In genomic region chr3:111735271-111735758, GRCh38 we compare ENCODE assay signal across 1 cellular context.
TF ChIP-seq lines count a peak whose summit lies in the region.

No MANE protein-coding gene starts in this region.

TF ChIP-seq in HEK293, 187 proteins besides CTCF, POLR2A, EP300 and RAD21 (continued from another document and continues in another):
- TF ChIP-seq RBAK (tag by site-specific recombination; IDR thresholded peaks at IDR 0.05), result no peak
- 0 out of 2 replicates have a peak, but pooled peaks have one; percentile 46 for TF ChIP-seq PRDM1 (tag by site-specific recombination; IDR thresholded peaks at IDR 0.05)
- TF ChIP-seq TRIM28 (IDR thresholded peaks at IDR 0.05; ENCODE audit: borderline replicate concordance, low read length), result peak; percentile 88
- TF ChIP-seq ZNF211 (tag by site-specific recombination; IDR thresholded peaks at IDR 0.05; ENCODE audit: low read depth), result no peak
- no peak for TF ChIP-seq ZNF624 (tag by site-specific recombination; IDR thresholded peaks at IDR 0.05)
- peak; percentile 86 for TF ChIP-seq ZNF366 (tag by site-specific recombination; conservative IDR thresholded peaks at IDR 0.05)
- peak; percentile 71 for TF ChIP-seq OSR2 (tag by site-specific recombination; IDR thresholded peaks at IDR 0.05)
- peak; percentile 92 for TF ChIP-seq TCF7L2 (IDR thresholded peaks at IDR 0.05; ENCODE audit: borderline replicate concordance, low read depth, low read length)
- no peak for TF ChIP-seq ZNF654 (tag by site-specific recombination; IDR thresholded peaks at IDR 0.05; ENCODE audit: low read depth)
- TF ChIP-seq ZSCAN23 (tag by site-specific recombination; IDR thresholded peaks at IDR 0.05), result peak; percentile 92
- peak; percentile 96 for TF ChIP-seq ZNF629 (tag by site-specific recombination; IDR thresholded peaks at IDR 0.05)
- TF ChIP-seq ZNF146 (tag by site-specific recombination; IDR thresholded peaks at IDR 0.05), result 0 out of 2 replicates have a peak, but pooled peaks have one; percentile 29
- peak; percentile 86 for TF ChIP-seq HIC1 (tag by site-specific recombination; IDR thresholded peaks at IDR 0.05)
- peak; percentile 24; the same call in 1 of the 2 replicates for TF ChIP-seq ZBTB17 (tag by site-specific recombination; IDR thresholded peaks at IDR 0.05)
- TF ChIP-seq, protein P1, sequence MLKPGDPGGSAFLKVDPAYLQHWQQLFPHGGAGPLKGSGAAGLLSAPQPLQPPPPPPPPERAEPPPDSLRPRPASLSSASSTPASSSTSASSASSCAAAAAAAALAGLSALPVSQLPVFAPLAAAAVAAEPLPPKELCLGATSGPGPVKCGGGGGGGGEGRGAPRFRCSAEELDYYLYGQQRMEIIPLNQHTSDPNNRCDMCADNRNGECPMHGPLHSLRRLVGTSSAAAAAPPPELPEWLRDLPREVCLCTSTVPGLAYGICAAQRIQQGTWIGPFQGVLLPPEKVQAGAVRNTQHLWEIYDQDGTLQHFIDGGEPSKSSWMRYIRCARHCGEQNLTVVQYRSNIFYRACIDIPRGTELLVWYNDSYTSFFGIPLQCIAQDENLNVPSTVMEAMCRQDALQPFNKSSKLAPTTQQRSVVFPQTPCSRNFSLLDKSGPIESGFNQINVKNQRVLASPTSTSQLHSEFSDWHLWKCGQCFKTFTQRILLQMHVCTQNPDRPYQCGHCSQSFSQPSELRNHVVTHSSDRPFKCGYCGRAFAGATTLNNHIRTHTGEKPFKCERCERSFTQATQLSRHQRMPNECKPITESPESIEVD (tag by site-specific recombination; IDR thresholded peaks at IDR 0.05), result peak; percentile 44; the same call in 1 of the 2 replicates
- TF ChIP-seq ZNF398 (tag by site-specific recombination; IDR thresholded peaks at IDR 0.05), result peak; percentile 50; the same call in 1 of the 2 replicates
- TF ChIP-seq SP7 (tag by site-specific recombination; IDR thresholded peaks at IDR 0.05), result peak; percentile 78
- 0 out of 2 replicates have a peak, but pooled peaks have one; percentile 26 for TF ChIP-seq ZNF324 (tag by site-specific recombination; IDR thresholded peaks at IDR 0.05)
- no peak for TF ChIP-seq ELK4 (IDR thresholded peaks at IDR 0.05; ENCODE audit: borderline replicate concordance, low read depth, low read length)
- peak; percentile 89 for TF ChIP-seq KLF10 (tag by site-specific recombination; IDR thresholded peaks at IDR 0.05)
- peak; percentile 57; the same call in 1 of the 2 replicates for TF ChIP-seq KLF16 (tag by site-specific recombination; IDR thresholded peaks at IDR 0.05)
- TF ChIP-seq BCL6B (tag by site-specific recombination; IDR thresholded peaks at IDR 0.05), result peak; percentile 45; the same call in 1 of the 2 replicates
- TF ChIP-seq ZFP37 (tag by site-specific recombination; IDR thresholded peaks at IDR 0.05), result peak; percentile 88
- TF ChIP-seq ZNF600 (tag by site-specific recombination; IDR thresholded peaks at IDR 0.05), result peak; percentile 45; the same call in 1 of the 2 replicates
- TF ChIP-seq, protein P2, sequence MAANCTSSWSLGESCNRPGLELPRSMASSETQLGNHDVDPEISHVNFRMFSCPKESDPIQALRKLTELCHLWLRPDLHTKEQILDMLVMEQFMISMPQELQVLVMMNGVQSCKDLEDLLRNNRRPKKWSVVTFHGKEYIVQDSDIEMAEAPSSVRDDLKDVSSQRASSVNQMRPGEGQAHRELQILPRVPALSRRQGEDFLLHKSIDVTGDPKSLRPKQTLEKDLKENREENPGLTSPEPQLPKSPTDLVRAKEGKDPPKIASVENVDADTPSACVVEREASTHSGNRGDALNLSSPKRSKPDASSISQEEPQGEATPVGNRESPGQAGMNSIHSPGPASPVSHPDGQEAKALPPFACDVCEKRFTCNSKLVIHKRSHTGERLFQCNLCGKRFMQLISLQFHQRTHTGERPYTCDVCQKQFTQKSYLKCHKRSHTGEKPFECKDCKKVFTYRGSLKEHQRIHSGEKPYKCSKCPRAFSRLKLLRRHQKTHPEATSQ (tag by site-specific recombination; IDR thresholded peaks at IDR 0.05), result 0 out of 2 replicates have a peak, but pooled peaks have one; percentile 27
- TF ChIP-seq ZEB2 (tag by site-specific recombination; IDR thresholded peaks at IDR 0.05), result peak; percentile 97
- TF ChIP-seq ZNF394 (tag by site-specific recombination; IDR thresholded peaks at IDR 0.05; ENCODE audit: borderline replicate concordance), result peak; percentile 44
- peak; percentile 77 for TF ChIP-seq ZBTB21 (tag by site-specific recombination; IDR thresholded peaks at IDR 0.05)
- TF ChIP-seq, protein P3, sequence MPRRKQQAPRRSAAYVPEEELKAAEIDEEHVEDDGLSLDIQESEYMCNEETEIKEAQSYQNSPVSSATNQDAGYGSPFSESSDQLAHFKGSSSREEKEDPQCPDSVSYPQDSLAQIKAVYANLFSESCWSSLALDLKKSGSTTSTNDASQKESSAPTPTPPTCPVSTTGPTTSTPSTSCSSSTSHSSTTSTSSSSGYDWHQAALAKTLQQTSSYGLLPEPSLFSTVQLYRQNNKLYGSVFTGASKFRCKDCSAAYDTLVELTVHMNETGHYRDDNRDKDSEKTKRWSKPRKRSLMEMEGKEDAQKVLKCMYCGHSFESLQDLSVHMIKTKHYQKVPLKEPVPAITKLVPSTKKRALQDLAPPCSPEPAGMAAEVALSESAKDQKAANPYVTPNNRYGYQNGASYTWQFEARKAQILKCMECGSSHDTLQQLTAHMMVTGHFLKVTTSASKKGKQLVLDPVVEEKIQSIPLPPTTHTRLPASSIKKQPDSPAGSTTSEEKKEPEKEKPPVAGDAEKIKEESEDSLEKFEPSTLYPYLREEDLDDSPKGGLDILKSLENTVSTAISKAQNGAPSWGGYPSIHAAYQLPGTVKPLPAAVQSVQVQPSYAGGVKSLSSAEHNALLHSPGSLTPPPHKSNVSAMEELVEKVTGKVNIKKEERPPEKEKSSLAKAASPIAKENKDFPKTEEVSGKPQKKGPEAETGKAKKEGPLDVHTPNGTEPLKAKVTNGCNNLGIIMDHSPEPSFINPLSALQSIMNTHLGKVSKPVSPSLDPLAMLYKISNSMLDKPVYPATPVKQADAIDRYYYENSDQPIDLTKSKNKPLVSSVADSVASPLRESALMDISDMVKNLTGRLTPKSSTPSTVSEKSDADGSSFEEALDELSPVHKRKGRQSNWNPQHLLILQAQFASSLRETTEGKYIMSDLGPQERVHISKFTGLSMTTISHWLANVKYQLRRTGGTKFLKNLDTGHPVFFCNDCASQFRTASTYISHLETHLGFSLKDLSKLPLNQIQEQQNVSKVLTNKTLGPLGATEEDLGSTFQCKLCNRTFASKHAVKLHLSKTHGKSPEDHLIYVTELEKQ (tag by site-specific recombination; IDR thresholded peaks at IDR 0.05; ENCODE audit: borderline replicate concordance), result peak; percentile 60; the same call in 1 of the 2 replicates
- TF ChIP-seq, protein P4, sequence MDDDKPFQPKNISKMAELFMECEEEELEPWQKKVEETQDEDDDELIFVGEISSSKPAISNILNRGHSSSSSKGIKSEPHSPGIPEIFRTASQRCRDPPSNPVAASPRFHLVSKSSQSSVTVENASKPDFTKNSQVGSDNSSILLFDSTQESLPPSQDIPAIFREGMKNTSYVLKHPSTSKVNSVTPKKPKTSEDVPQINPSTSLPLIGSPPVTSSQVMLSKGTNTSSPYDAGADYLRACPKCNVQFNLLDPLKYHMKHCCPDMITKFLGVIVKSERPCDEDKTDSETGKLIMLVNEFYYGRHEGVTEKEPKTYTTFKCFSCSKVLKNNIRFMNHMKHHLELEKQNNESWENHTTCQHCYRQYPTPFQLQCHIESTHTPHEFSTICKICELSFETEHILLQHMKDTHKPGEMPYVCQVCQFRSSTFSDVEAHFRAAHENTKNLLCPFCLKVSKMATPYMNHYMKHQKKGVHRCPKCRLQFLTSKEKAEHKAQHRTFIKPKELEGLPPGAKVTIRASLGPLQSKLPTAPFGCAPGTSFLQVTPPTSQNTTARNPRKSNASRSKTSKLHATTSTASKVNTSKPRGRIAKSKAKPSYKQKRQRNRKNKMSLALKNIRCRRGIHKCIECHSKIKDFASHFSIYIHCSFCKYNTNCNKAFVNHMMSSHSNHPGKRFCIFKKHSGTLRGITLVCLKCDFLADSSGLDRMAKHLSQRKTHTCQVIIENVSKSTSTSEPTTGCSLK (tag by site-specific recombination; IDR thresholded peaks at IDR 0.05), result no peak
- TF ChIP-seq BCL11A (tag by site-specific recombination; IDR thresholded peaks at IDR 0.05; ENCODE audit: low read depth), result peak; percentile 50; the same call in 1 of the 2 replicates
- peak; percentile 62 for TF ChIP-seq SP3 (tag by site-specific recombination; IDR thresholded peaks at IDR 0.05)
- TF ChIP-seq KLF8 (tag by site-specific recombination; IDR thresholded peaks at IDR 0.05), result peak; percentile 91
- peak; percentile 78 for TF ChIP-seq ZNF692 (tag by site-specific recombination; IDR thresholded peaks at IDR 0.05)
- TF ChIP-seq ZNF76 (tag by site-specific recombination; IDR thresholded peaks at IDR 0.05; ENCODE audit: borderline replicate concordance, low read depth), result no peak
- TF ChIP-seq SP2 (tag by site-specific recombination; IDR thresholded peaks at IDR 0.05), result peak; percentile 6; the same call in 1 of the 2 replicates
- TF ChIP-seq GLIS1 (tag by site-specific recombination; IDR thresholded peaks at IDR 0.05), result peak; percentile 58
- peak; percentile 86 for TF ChIP-seq ZXDB (tag by site-specific recombination; IDR thresholded peaks at IDR 0.05)
- TF ChIP-seq, protein P5, sequence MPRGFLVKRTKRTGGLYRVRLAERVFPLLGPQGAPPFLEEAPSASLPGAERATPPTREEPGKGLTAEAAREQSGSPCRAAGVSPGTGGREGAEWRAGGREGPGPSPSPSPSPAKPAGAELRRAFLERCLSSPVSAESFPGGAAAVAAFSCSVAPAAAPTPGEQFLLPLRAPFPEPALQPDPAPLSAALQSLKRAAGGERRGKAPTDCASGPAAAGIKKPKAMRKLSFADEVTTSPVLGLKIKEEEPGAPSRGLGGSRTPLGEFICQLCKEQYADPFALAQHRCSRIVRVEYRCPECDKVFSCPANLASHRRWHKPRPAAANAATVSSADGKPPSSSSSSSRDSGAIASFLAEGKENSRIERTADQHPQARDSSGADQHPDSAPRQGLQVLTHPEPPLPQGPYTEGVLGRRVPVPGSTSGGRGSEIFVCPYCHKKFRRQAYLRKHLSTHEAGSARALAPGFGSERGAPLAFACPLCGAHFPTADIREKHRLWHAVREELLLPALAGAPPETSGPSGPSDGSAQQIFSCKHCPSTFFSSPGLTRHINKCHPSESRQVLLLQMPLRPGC (tag by site-specific recombination; IDR thresholded peaks at IDR 0.05), result peak; percentile 86
- TF ChIP-seq FEZF1 (tag by site-specific recombination; IDR thresholded peaks at IDR 0.05), result peak; percentile 59; the same call in 1 of the 2 replicates
- 0 out of 2 replicates have a peak, but pooled peaks have one; percentile 25 for TF ChIP-seq ZNF623 (tag by site-specific recombination; IDR thresholded peaks at IDR 0.05)
